35 cellular contexts compared by ENCODE assay signal in the genomic region with DNA sequence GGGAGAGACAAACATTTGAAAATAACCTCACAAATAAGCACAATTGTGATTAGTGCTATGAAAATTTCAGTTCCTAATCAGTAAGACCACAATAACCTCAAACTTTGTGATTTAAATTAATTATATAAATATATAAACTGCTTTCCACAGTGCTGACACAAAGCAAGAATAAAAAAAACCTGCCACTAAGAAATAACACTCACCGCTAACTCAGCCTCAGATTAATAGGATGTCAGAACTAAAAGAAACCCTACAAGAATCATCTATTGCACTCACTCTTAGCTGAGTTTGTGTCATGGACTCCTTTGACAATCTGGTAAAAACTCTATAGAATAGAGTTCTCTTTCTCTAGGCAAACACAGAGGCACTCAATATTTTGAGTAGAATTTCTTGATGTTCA.
"Had no signal": no experiment of that assay in that cellular context is flagged by ENCODE, and none has a peak within 500 bp of the region (broad histone marks: within the 10 kb centered on the region; RNA-seq: fewer than 3 reads in every experiment).

No MANE protein-coding gene starts in this region.

- H3K4me1 ChIP-seq: adrenal gland, breast epithelium had no signal

- H3K4me3 Mint-ChIP-seq: activated B cell treated with CpG ODN at 0.5 μM for 24 hours; activated CD4-positive, alpha-beta memory T cell treated with anti-CD3 and anti-CD28 coated beads for 36 hours; activated CD4-positive, alpha-beta T cell treated with anti-CD3 and anti-CD28 coated beads, Interleukin-2, amount 10 ng/mL, durations not matched to agents 24 days and 14 days; activated CD8-positive, alpha-beta T cell treated with anti-CD3 and anti-CD28 coated beads for 36 hours; activated naive CD4-positive, alpha-beta T cell treated with anti-CD3 and anti-CD28 coated beads for 36 hours; activated naive CD8-positive, alpha-beta T cell treated with anti-CD3 and anti-CD28 coated beads for 36 hours; activated T-cell treated with anti-CD3 and anti-CD28 coated beads, Interleukin-2, amount 50 U/mL, for 4 hours; activated T-cell treated with anti-CD3 and anti-CD28 coated beads, Interleukin-2, amount 50 U/mL, for 72 hours; activated T-helper 1 cell treated with anti-CD3 and anti-CD28 coated beads, Interleukin-12 subunit alpha, Interleukin-12 subunit beta, Interleukin-2, Interleukin-4 antibody, amounts not matched to agents 30 ng/mL and 10 ng/mL and 1 ng/mL, durations not matched to agents 14 hours and 24 hours and 36 hours; T-helper 2 cell treated with Interferon-gamma antibody and Interleukin-4, amounts not matched to agents 5 μg/mL and 100 μg/mL, for 36 hours had no signal

- H3K27ac ChIP-seq: adrenal gland, body of pancreas, brain microvascular endothelial cell, breast epithelium, VCaP had no signal

- H3K36me3 Mint-ChIP-seq: activated CD4-positive, alpha-beta memory T cell treated with anti-CD3 and anti-CD28 coated beads for 36 hours; activated naive CD8-positive, alpha-beta T cell treated with anti-CD3 and anti-CD28 coated beads for 36 hours had no signal

- H3K27me3 ChIP-seq: adrenal gland, body of pancreas, brain microvascular endothelial cell, breast epithelium had no signal

- H3K27ac Mint-ChIP-seq: activated B cell treated with CpG ODN at 0.5 μM for 24 hours; activated CD4-positive, alpha-beta memory T cell treated with anti-CD3 and anti-CD28 coated beads for 36 hours; activated naive CD4-positive, alpha-beta T cell treated with anti-CD3 and anti-CD28 coated beads, Interleukin-2, amount 50 U/mL, for 72 hours; activated naive CD8-positive, alpha-beta T cell treated with anti-CD3 and anti-CD28 coated beads for 36 hours; T-helper 2 cell treated with Interferon-gamma antibody and Interleukin-4, amounts not matched to agents 5 μg/mL and 100 μg/mL, for 36 hours had no signal

- H3K27me3 Mint-ChIP-seq: activated B cell treated with CpG ODN at 0.5 μM for 24 hours; activated CD4-positive, alpha-beta memory T cell treated with anti-CD3 and anti-CD28 coated beads for 36 hours; activated naive CD8-positive, alpha-beta T cell treated with anti-CD3 and anti-CD28 coated beads for 36 hours; activated T-helper 17 cell treated with anti-CD3 and anti-CD28 coated beads, Interleukin-2, amount 50 U/mL, for 72 hours had no signal

- H3K4me3 ChIP-seq: adrenal gland, body of pancreas, breast epithelium had no signal

- FAIRE-seq: astrocyte, TTC549 had no signal

- H3K36me3 ChIP-seq: adrenal gland, brain microvascular endothelial cell, breast epithelium had no signal

- H3K9me3 Mint-ChIP-seq: activated B cell treated with CpG ODN at 0.5 μM for 24 hours; activated CD4-positive, alpha-beta memory T cell treated with anti-CD3 and anti-CD28 coated beads for 36 hours; activated CD8-positive, alpha-beta T cell treated with anti-CD3 and anti-CD28 coated beads for 36 hours; activated naive CD4-positive, alpha-beta T cell treated with anti-CD3 and anti-CD28 coated beads for 36 hours; activated naive CD4-positive, alpha-beta T cell treated with anti-CD3 and anti-CD28 coated beads, Interleukin-2, amount 50 U/mL, for 72 hours; activated naive CD8-positive, alpha-beta T cell treated with anti-CD3 and anti-CD28 coated beads for 36 hours; activated T-cell treated with anti-CD3 and anti-CD28 coated beads, Interleukin-2, amount 50 U/mL, for 4 hours; activated T-helper 17 cell treated with anti-CD3 and anti-CD28 coated beads, Interleukin-2, amount 50 U/mL, for 72 hours; T-helper 2 cell treated with Interferon-gamma antibody and Interleukin-4, amounts not matched to agents 5 μg/mL and 100 μg/mL, for 36 hours had no signal

- DNase-seq: activated B cell treated with CpG ODN at 0.5 μM for 24 hours; activated CD4-positive, alpha-beta memory T cell treated with anti-CD3 and anti-CD28 coated beads for 36 hours; activated CD4-positive, alpha-beta T cell treated with anti-CD3 and anti-CD28 coated beads for 4 hours; activated CD4-positive, alpha-beta T cell treated with anti-CD3 and anti-CD28 coated beads, Interleukin-2, amount 10 ng/mL, durations not matched to agents 24 days and 14 days; activated CD4-positive, alpha-beta T cell treated with anti-CD3 and anti-CD28 coated beads, Interleukin-2, amount 50 U/mL, for 1 hour; activated CD4-positive, alpha-beta T cell treated with anti-CD3 and anti-CD28 coated beads, Interleukin-2, amount 50 U/mL, for 4 hours; activated CD4-positive, CD25-positive, alpha-beta regulatory T cell treated with anti-CD3 and anti-CD28 coated beads, Interleukin-2, amount 50 U/mL, for 72 hours; activated CD8-positive, alpha-beta memory T cell treated with anti-CD3 and anti-CD28 coated beads, Interleukin-2, amount 50 U/mL, for 4 hours; activated CD8-positive, alpha-beta T cell treated with anti-CD3 and anti-CD28 coated beads for 36 hours; activated effector memory CD4-positive, alpha-beta T cell treated with anti-CD3 and anti-CD28 coated beads, Interleukin-2, amount 50 U/mL, for 16 hours; activated gamma-delta T cell treated with Interleukin-2 at 50 U/mL for 16 hours; activated naive CD4-positive, alpha-beta T cell; activated naive CD4-positive, alpha-beta T cell treated with anti-CD3 and anti-CD28 coated beads for 36 hours; activated naive CD4-positive, alpha-beta T cell treated with anti-CD3 and anti-CD28 coated beads, Interleukin-2, amount 50 U/mL, for 16 hours; activated naive CD8-positive, alpha-beta T cell treated with anti-CD3 and anti-CD28 coated beads for 36 hours; activated T-cell treated with anti-CD3 and anti-CD28 coated beads for 4 hours; activated T-cell treated with anti-CD3 and anti-CD28 coated beads, Interleukin-2, amount 50 U/mL, for 1 hour; activated T-cell treated with anti-CD3 and anti-CD28 coated beads, Interleukin-2, amount 50 U/mL, for 4 hours; activated T-cell treated with anti-CD3 and anti-CD28 coated beads, Interleukin-2, amount 50 U/mL, for 72 hours; adrenal gland; amniotic stem cell; aorta; body of pancreas; brain microvascular endothelial cell; central memory CD4-positive, alpha-beta T cell; T-helper 2 cell; T-helper 9 cell had no signal

- H3K9me3 ChIP-seq: adrenal gland, body of pancreas, breast epithelium had no signal

- ATAC-seq: body of pancreas had no signal
